ENCODE assay signal across 21 cellular contexts in the genomic region with DNA sequence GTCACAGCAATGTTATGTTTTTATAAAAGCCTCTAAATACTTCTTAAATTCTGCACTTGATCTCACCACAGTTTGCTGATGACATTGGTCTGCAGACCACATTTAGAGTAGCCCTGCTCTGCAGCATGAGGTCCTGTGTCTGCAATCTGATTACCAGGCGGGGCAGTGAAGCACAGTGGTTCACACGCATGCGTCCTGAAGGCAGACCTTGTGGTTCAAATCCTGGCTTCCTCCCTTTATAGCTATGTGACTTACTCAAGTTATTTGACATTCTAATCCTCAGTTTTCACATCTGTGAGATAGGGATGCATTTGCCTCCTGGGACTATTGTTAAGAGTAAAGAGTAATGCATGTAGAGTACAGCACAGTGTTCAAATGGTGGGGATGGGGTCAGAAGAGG. TPM values are rescaled to one million over a fixed set of nuclear protein-coding genes. Genes with fewer than 3 reads are reported as not detected.
DNase-seq lines count a peak whose midpoint lies in the region; ATAC-seq, FAIRE-seq and TF ChIP-seq lines count a peak whose summit lies in the region.
"Had no signal": no experiment of that assay in that cellular context is flagged by ENCODE, and none has a peak within 500 bp of the region (broad histone marks: within the 10 kb centered on the region; RNA-seq: fewer than 3 reads in every experiment).

No MANE protein-coding gene starts in this region.

- no peaks in the 10 kb centered on the region for H3K27me3 Mint-ChIP-seq in Calu3 (ENCODE audit: unreplicated experiment)
- peaks cover 2% of the 10 kb centered on the region for H3K27me3 Mint-ChIP-seq in HFFc6 (ENCODE audit: insufficient read depth)
- no peaks in the 10 kb centered on the region for H3K27me3 Mint-ChIP-seq in activated naive CD8-positive, alpha-beta T cell treated with anti-CD3 and anti-CD28 coated beads, Interleukin-2, amount 50 U/mL, for 24 hours
- H3K27me3 Mint-ChIP-seq: CD4-positive, alpha-beta T cell had no signal

- CTCF ChIA-PET in Calu3 (lab: Charles Lee), result no interaction called here

- WGBS in pancreas, 2 donors, result 94 to 96% methylated on average over 3 of the region's 3 CpGs

- H3K9me3 Mint-ChIP-seq in Calu3 (ENCODE audit: low read depth, unreplicated experiment), result no peaks in the 10 kb centered on the region
- H3K9me3 Mint-ChIP-seq in HFFc6, result no peaks in the 10 kb centered on the region
- H3K9me3 Mint-ChIP-seq in activated naive CD8-positive, alpha-beta T cell treated with anti-CD3 and anti-CD28 coated beads, Interleukin-2, amount 50 U/mL, for 24 hours, result no peaks in the 10 kb centered on the region
- H3K9me3 Mint-ChIP-seq: CD4-positive, alpha-beta T cell had no signal

- H3K36me3 ChIP-seq in pancreas, result no peaks in the 10 kb centered on the region

- H3K9me3 ChIP-seq in pancreas, result no peaks in the 10 kb centered on the region
- H3K9me3 ChIP-seq: Caco-2, HAP-1 had no signal

- intact Hi-C loops in Calu3 (cut with micrococcal nuclease; ENCODE audit: unreplicated experiment), result no loop called here
- intact Hi-C loops in sciatic nerve (cut with DNase I), result loop anchor here (10.0 kb wide), 1 partner anchor 842 kb away; no protein-coding TSS in a partner anchor
- intact Hi-C loops in pancreas (cut with DNase I), result no loop called here

- H3K27ac ChIP-seq in epithelial cell of prostate (peak overlapping the region; percentile 75), pancreas (no peak overlapping the region)
- H3K27ac ChIP-seq: C4-2B had no signal

- no peak overlapping the region for H3K4me3 Mint-ChIP-seq in Calu3 (ENCODE audit: low read depth, unreplicated experiment)
- no peak overlapping the region for H3K4me3 Mint-ChIP-seq in HFFc6
- no peak overlapping the region for H3K4me3 Mint-ChIP-seq in activated naive CD8-positive, alpha-beta T cell treated with anti-CD3 and anti-CD28 coated beads, Interleukin-2, amount 50 U/mL, for 24 hours
- H3K4me3 Mint-ChIP-seq: CD4-positive, alpha-beta T cell had no signal

- peak overlapping the region; percentile 48 for H3K27ac Mint-ChIP-seq in Calu3 (ENCODE audit: unreplicated experiment)
- H3K27ac Mint-ChIP-seq in HFFc6, result peak overlapping the region; percentile 88; the same call in 1 of the 2 replicates
- H3K27ac Mint-ChIP-seq in activated naive CD8-positive, alpha-beta T cell treated with anti-CD3 and anti-CD28 coated beads, Interleukin-2, amount 50 U/mL, for 24 hours, result no peak overlapping the region
- H3K27ac Mint-ChIP-seq: CD4-positive, alpha-beta T cell had no signal

- no peak for FAIRE-seq in pancreas (lab: Jason Lieb, UNC)
- FAIRE-seq: A204.1, GM12878 had no signal

- H3K36me3 Mint-ChIP-seq in Calu3 (ENCODE audit: insufficient read depth, unreplicated experiment) (peaks cover 21% of the 10 kb centered on the region), HFFc6 (ENCODE audit: low read depth) (no peaks in the 10 kb centered on the region; the same call in 1 of the 2 replicates)
- peaks cover 9% of the 10 kb centered on the region for H3K36me3 Mint-ChIP-seq in activated naive CD8-positive, alpha-beta T cell treated with anti-CD3 and anti-CD28 coated beads, Interleukin-2, amount 50 U/mL, for 24 hours (ENCODE audit: low read depth)

- ATAC-seq in sciatic nerve (peak; percentile 6), pancreas (no peak), HG03039 (IDR thresholded peaks at IDR 0.05; ENCODE audit: unreplicated experiment) (no peak)
- ATAC-seq in activated naive CD8-positive, alpha-beta T cell treated with anti-CD3 and anti-CD28 coated beads, Interleukin-2, amount 50 U/mL, for 24 hours, result no peak

- H3K4me1 Mint-ChIP-seq in Calu3 (ENCODE audit: low read depth, unreplicated experiment) (peaks cover 18% of the 10 kb centered on the region), HFFc6 (ENCODE audit: low read depth) (peaks cover 30% of the 10 kb centered on the region)
- H3K4me1 Mint-ChIP-seq in activated naive CD8-positive, alpha-beta T cell treated with anti-CD3 and anti-CD28 coated beads, Interleukin-2, amount 50 U/mL, for 24 hours, result peaks cover 2% of the 10 kb centered on the region

- H3K27me3 ChIP-seq in pancreas, result no peaks in the 10 kb centered on the region

- TF ChIP-seq CTCF in Calu3 (IDR thresholded peaks at IDR 0.05; ENCODE audit: unreplicated experiment), result no peak
- no peak for TF ChIP-seq CTCF in HFFc6 (IDR thresholded peaks at IDR 0.05)
- no peak for TF ChIP-seq CTCF in pancreas (IDR thresholded peaks at IDR 0.05)

- DNase-seq in Calu3 (no peak), HFFc6 (no peak), epithelial cell of prostate (ENCODE audit: low read depth, low spot score) (no peak), sciatic nerve (ENCODE audit: low spot score) (no peak), pancreas (no peak), DMS153 treated with DMSO at 0.1 percent for 48 hours (lab: John Stamatoyannopoulos, UW; ENCODE audit: unreplicated experiment) (no peak)
- no peak for DNase-seq in activated naive CD8-positive, alpha-beta T cell treated with anti-CD3 and anti-CD28 coated beads, Interleukin-2, amount 50 U/mL, for 24 hours
- DNase-seq: ACHN; AML-193; Caco-2; CD4-positive, alpha-beta T cell; DMS153; DMS79 treated with DMSO at 0.1 percent for 48 hours; IMR-90; KBM-7 had no signal

- BruUV-seq in Calu3 (replicated peaks; lab: Mats Ljungman, UMichigan), result no TSS peak

- no peaks in the 10 kb centered on the region for H3K4me1 ChIP-seq in pancreas
- H3K4me1 ChIP-seq: HAP-1 had no signal

- H3K4me3 ChIP-seq in pancreas, result no peak overlapping the region
- H3K4me3 ChIP-seq: GM12878, GM23248, HAP-1 had no signal

RNA-seq across cellular contexts. Expression of a gene that starts 50.3 kb away (rescaled TPM):
- total RNA-seq in Calu3 (2022), result 68.2 and 71.2 TPM in 2 replicates
- 10 to 100 TPM; 23.1 to 47.1 (median 39.9) TPM for total RNA-seq in HFFc6 (2021; fragmentation: NEBNext Ultra II Directional; extraction: Animal tissue kit (Norgen Biotek cat#: 25700))
- 5.3 TPM for total RNA-seq in sciatic nerve
- total RNA-seq in pancreas, result 1 to 10 TPM in 5 of 6 donors, under 1 TPM in 1; 0.94 to 9.5 (median 3.4) TPM
- 1 to 10 TPM in 1 of 2 donors, under 1 TPM in 1; 0.61 to 2.0 TPM for polyA plus RNA-seq in pancreas
